1 cellular context compared by ENCODE assay signal in the genomic region with DNA sequence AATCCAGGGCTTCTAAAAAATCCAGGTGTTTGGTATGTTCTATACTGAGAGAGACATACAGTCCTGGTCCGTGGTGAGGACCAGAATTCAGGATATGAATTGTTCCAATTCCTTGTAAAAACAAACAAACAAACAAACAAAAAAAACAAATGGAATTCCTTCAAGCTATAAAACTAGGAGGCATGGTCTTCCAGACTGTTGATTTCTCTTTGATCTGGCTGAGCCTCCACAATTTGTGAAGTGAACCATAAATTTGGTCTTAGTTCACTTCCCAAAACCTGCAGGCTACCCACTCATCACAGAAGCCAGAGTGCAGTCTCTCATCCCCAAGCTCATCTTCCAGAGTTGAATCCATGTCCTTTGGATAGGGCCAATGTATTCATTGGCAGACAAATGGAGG.
TF ChIP-seq lines count a peak whose summit lies in the region.

No MANE protein-coding gene starts in this region.

TF ChIP-seq in IMR-90, 13 proteins besides CTCF, POLR2A, EP300 and RAD21 (continued from another document):
- no peak for TF ChIP-seq BHLHE40 (IDR thresholded peaks at IDR 0.05; ENCODE audit: low read depth, low read length)
- no peak for TF ChIP-seq MAFK (IDR thresholded peaks at IDR 0.05; ENCODE audit: low read depth, low read length)
- TF ChIP-seq MAZ (IDR thresholded peaks at IDR 0.05; ENCODE audit: borderline replicate concordance, low read depth, low read length): no peak
- TF ChIP-seq ELK1 (IDR thresholded peaks at IDR 0.05; ENCODE audit: borderline replicate concordance, low read depth, low read length): no peak
- TF ChIP-seq CHD1 (IDR thresholded peaks at IDR 0.05; ENCODE audit: low read depth, low read length): no peak
- TF ChIP-seq SMC3 (IDR thresholded peaks at IDR 0.05; ENCODE audit: low read depth, low read length): no peak
TF ChIP-seq in IMR-90: peak in this region for 0.
